ENCODE assay signal across 34 cellular contexts in genomic region chr16:28499854-28500253, GRCh38. TPM values are rescaled to one million over a fixed set of nuclear protein-coding genes. Genes with fewer than 3 reads are reported as not detected.
DNase-seq lines count a peak whose midpoint lies in the region; ATAC-seq lines count a peak whose summit lies in the region.
"Had no signal": no experiment of that assay in that cellular context is flagged by ENCODE, and none has a peak within 500 bp of the region (broad histone marks: within the 10 kb centered on the region; RNA-seq: fewer than 3 reads in every experiment).

No MANE protein-coding gene starts in this region.

- H3K4me3 Mint-ChIP-seq in activated CD4-positive, alpha-beta memory T cell treated with anti-CD3 and anti-CD28 coated beads, Interleukin-2, amount 10 ng/mL, durations not matched to agents 7 days and 5 days = no peak overlapping the region
- H3K4me3 Mint-ChIP-seq: activated naive CD4-positive, alpha-beta T cell treated with anti-CD3 and anti-CD28 coated beads, Interleukin-2, amount 50 U/mL, for 24 hours; activated T-helper 1 cell treated with anti-CD3 and anti-CD28 coated beads, Interleukin-12 subunit alpha, Interleukin-12 subunit beta, Interleukin-2, Interleukin-4 antibody, amounts not matched to agents 30 ng/mL and 10 ng/mL and 1 ng/mL, durations not matched to agents 14 hours and 24 hours and 36 hours; mesothelial cell of epicardium; T-helper 1 cell treated with Interleukin-12 subunit alpha and Interleukin-12 subunit beta and Interleukin-4 antibody, amounts not matched to agents 30 μg/mL and 1 μg/mL, for 36 hours had no signal

- no peaks in the 10 kb centered on the region for H3K36me3 ChIP-seq in NT2/D1 (ENCODE audit: insufficient read depth, insufficient read length, low read length)
- H3K36me3 ChIP-seq: esophagus squamous epithelium, ovary, upper lobe of left lung had no signal

- H3K4me1 ChIP-seq in NT2/D1 (ENCODE audit: insufficient read depth, insufficient read length) = peaks cover 9% of the 10 kb centered on the region
- H3K4me1 ChIP-seq: foreskin keratinocyte had no signal

- no peak overlapping the region for H3K4me3 ChIP-seq in NT2/D1 (ENCODE audit: insufficient read length, low read depth)
- H3K4me3 ChIP-seq: esophagus squamous epithelium, heart left ventricle, ovary, upper lobe of left lung had no signal

- intact Hi-C loops in Right ventricle myocardium inferior (cut with DNase I) = loop anchor here (10.0 kb wide), 2 partner anchors 55 to 345 kb away; partner anchors contain the start of genes SGF29 and TUFM
- intact Hi-C loops in Right ventricle myocardium superior (cut with DNase I) = no loop called here

- DNase-seq in Right ventricle myocardium inferior (ENCODE audit: missing footprints) (peak; percentile 14), Right ventricle myocardium superior (no peak), NT2/D1 (ENCODE audit: low read depth, low spot score) (no peak), kidney glomerular epithelial cell (lab: John Stamatoyannopoulos, UW) (peak; percentile 6), RKO (ENCODE audit: low spot score) (no peak), CD1c-positive myeloid dendritic cell (ENCODE audit: extremely low spot score) (no peak), NCI-H1930 (lab: John Stamatoyannopoulos, UW) (no peak)
- DNase-seq in activated CD4-positive, alpha-beta memory T cell treated with anti-CD3 and anti-CD28 coated beads, Interleukin-2, amount 10 ng/mL, durations not matched to agents 7 days and 5 days = no peak
- DNase-seq: activated CD4-positive, alpha-beta T cell treated with anti-CD3 and anti-CD28 coated beads, Interleukin-2, amount 50 U/mL, for 4 hours; activated CD8-positive, alpha-beta memory T cell treated with anti-CD3 and anti-CD28 coated beads, Interleukin-2, amount 50 U/mL, for 48 hours; Caco-2; DMS79 treated with DMSO at 0.1 percent for 48 hours; esophagus squamous epithelium; foreskin keratinocyte; GDM1; heart left ventricle; Kasumi-1; kidney; NCI-H1436; NCI-H2107; NCI-H748 treated with DMSO at 0.1 percent for 48 hours; ovary; stimulated activated CD4-positive, alpha-beta T cell treated with anti-CD3 and anti-CD28 coated beads, Interleukin-15, amount 100 ng/mL, for 24 hours; stimulated activated CD4-positive, alpha-beta T cell treated with anti-CD3 and anti-CD28 coated beads, Interleukin-4, amount 100 ng/mL, for 4 hours; upper lobe of left lung had no signal

- no peaks in the 10 kb centered on the region for H3K9me3 ChIP-seq in NT2/D1 (ENCODE audit: insufficient read depth, low read length)
- H3K9me3 ChIP-seq: Caco-2, esophagus squamous epithelium, heart left ventricle, ovary, upper lobe of left lung had no signal

- H3K36me3 Mint-ChIP-seq in activated CD4-positive, alpha-beta memory T cell treated with anti-CD3 and anti-CD28 coated beads, Interleukin-2, amount 10 ng/mL, durations not matched to agents 7 days and 5 days (ENCODE audit: low read depth) = peaks cover 38% of the 10 kb centered on the region
- H3K36me3 Mint-ChIP-seq: activated naive CD4-positive, alpha-beta T cell treated with anti-CD3 and anti-CD28 coated beads, Interleukin-2, amount 50 U/mL, for 24 hours; mesothelial cell of epicardium had no signal

- H3K27ac Mint-ChIP-seq in activated CD4-positive, alpha-beta memory T cell treated with anti-CD3 and anti-CD28 coated beads, Interleukin-2, amount 10 ng/mL, durations not matched to agents 7 days and 5 days = no peak overlapping the region
- H3K27ac Mint-ChIP-seq: activated naive CD4-positive, alpha-beta T cell treated with anti-CD3 and anti-CD28 coated beads, Interleukin-2, amount 50 U/mL, for 24 hours; activated T-helper 1 cell treated with anti-CD3 and anti-CD28 coated beads, Interleukin-12 subunit alpha, Interleukin-12 subunit beta, Interleukin-2, Interleukin-4 antibody, amounts not matched to agents 30 ng/mL and 10 ng/mL and 1 ng/mL, durations not matched to agents 14 hours and 24 hours and 36 hours; mesothelial cell of epicardium had no signal

- POLR2A ChIA-PET in activated CD4-positive, alpha-beta memory T cell treated with anti-CD3 and anti-CD28 coated beads, Interleukin-2, amount 10 ng/mL, durations not matched to agents 7 days and 5 days (lab: Charles Lee) = interaction anchor here (1.3 kb wide), 1 partner anchor 21 kb away, joined by 3 read pairs; no protein-coding TSS in a partner anchor

- ATAC-seq in Right ventricle myocardium inferior (no peak), Right ventricle myocardium superior (ENCODE audit: poor library complexity) (no peak)
- ATAC-seq: activated CD4-positive, CD25-positive, alpha-beta regulatory T cell treated with anti-CD3 and anti-CD28 coated beads, Interleukin-2, amount 50 U/mL, for 24 hours; foreskin keratinocyte; heart left ventricle had no signal

- no peaks in the 10 kb centered on the region for H3K9me3 Mint-ChIP-seq in activated CD4-positive, alpha-beta memory T cell treated with anti-CD3 and anti-CD28 coated beads, Interleukin-2, amount 10 ng/mL, durations not matched to agents 7 days and 5 days
- H3K9me3 Mint-ChIP-seq: activated naive CD4-positive, alpha-beta T cell treated with anti-CD3 and anti-CD28 coated beads, Interleukin-2, amount 50 U/mL, for 24 hours; activated T-helper 1 cell treated with anti-CD3 and anti-CD28 coated beads, Interleukin-12 subunit alpha, Interleukin-12 subunit beta, Interleukin-2, Interleukin-4 antibody, amounts not matched to agents 30 ng/mL and 10 ng/mL and 1 ng/mL, durations not matched to agents 14 hours and 24 hours and 36 hours; mesothelial cell of epicardium; T-helper 1 cell treated with Interleukin-12 subunit alpha and Interleukin-12 subunit beta and Interleukin-4 antibody, amounts not matched to agents 30 μg/mL and 1 μg/mL, for 36 hours had no signal

- peak overlapping the region; percentile 29 for H3K9ac ChIP-seq in NT2/D1 (ENCODE audit: insufficient read length, low read depth)

- CTCF ChIA-PET in activated CD4-positive, alpha-beta memory T cell treated with anti-CD3 and anti-CD28 coated beads, Interleukin-2, amount 10 ng/mL, durations not matched to agents 7 days and 5 days (lab: Charles Lee) = no interaction called here

- H3K27me3 ChIP-seq in NT2/D1 (ENCODE audit: insufficient read depth, insufficient read length) = no peaks in the 10 kb centered on the region
- H3K27me3 ChIP-seq: ovary, upper lobe of left lung had no signal

- no peaks in the 10 kb centered on the region for H3K27me3 Mint-ChIP-seq in activated CD4-positive, alpha-beta memory T cell treated with anti-CD3 and anti-CD28 coated beads, Interleukin-2, amount 10 ng/mL, durations not matched to agents 7 days and 5 days
- H3K27me3 Mint-ChIP-seq: activated naive CD4-positive, alpha-beta T cell treated with anti-CD3 and anti-CD28 coated beads, Interleukin-2, amount 50 U/mL, for 24 hours had no signal

- peaks cover 34% of the 10 kb centered on the region for H3K4me1 Mint-ChIP-seq in activated CD4-positive, alpha-beta memory T cell treated with anti-CD3 and anti-CD28 coated beads, Interleukin-2, amount 10 ng/mL, durations not matched to agents 7 days and 5 days
- H3K4me1 Mint-ChIP-seq: mesothelial cell of epicardium had no signal

RNA-seq across cellular contexts. Expression of gene APOBR, which starts 5.4 kb away (rescaled TPM):
- 0.51 TPM for total RNA-seq in Right ventricle myocardium inferior
- total RNA-seq in Right ventricle myocardium superior = 0.48 TPM
- 10 to 100 TPM; 20.9 TPM for total RNA-seq in activated CD4-positive, alpha-beta memory T cell treated with anti-CD3 and anti-CD28 coated beads, Interleukin-2, amount 10 ng/mL, durations not matched to agents 7 days and 5 days
- total RNA-seq: A673, bronchial epithelial cell, foreskin keratinocyte, mesothelial cell of epicardium had no signal

RNA-seq across cellular contexts. Expression of gene IL27, which starts 6.8 kb away (rescaled TPM):
- total RNA-seq in Right ventricle myocardium inferior (not detected), Right ventricle myocardium superior (not detected)
- not detected for total RNA-seq in activated CD4-positive, alpha-beta memory T cell treated with anti-CD3 and anti-CD28 coated beads, Interleukin-2, amount 10 ng/mL, durations not matched to agents 7 days and 5 days
- total RNA-seq: A673; activated T-helper 1 cell treated with anti-CD3 and anti-CD28 coated beads, Interleukin-12 subunit alpha, Interleukin-12 subunit beta, Interleukin-2, Interleukin-4 antibody, amounts not matched to agents 30 ng/mL and 10 ng/mL and 1 ng/mL, durations not matched to agents 14 hours and 24 hours and 36 hours; bronchial epithelial cell; esophagus squamous epithelium; foreskin keratinocyte; lower leg skin; mesothelial cell of epicardium; ovary; subcutaneous adipose tissue had no signal

RNA-seq across cellular contexts. Expression of gene CLN3, which starts 8.0 kb away (rescaled TPM):
- total RNA-seq in Right ventricle myocardium inferior (14.8 TPM), Right ventricle myocardium superior (11.5 TPM)
- 10 to 100 TPM; 42.9 to 45.4 TPM for total RNA-seq in activated CD4-positive, alpha-beta memory T cell treated with anti-CD3 and anti-CD28 coated beads, Interleukin-2, amount 10 ng/mL, durations not matched to agents 7 days and 5 days

RNA-seq across cellular contexts. Expression of gene NPIPB7, which starts 27.7 kb away (rescaled TPM):
- total RNA-seq in Right ventricle myocardium inferior = not detected
- total RNA-seq in Right ventricle myocardium superior = not detected
- total RNA-seq in activated CD4-positive, alpha-beta memory T cell treated with anti-CD3 and anti-CD28 coated beads, Interleukin-2, amount 10 ng/mL, durations not matched to agents 7 days and 5 days = under 1 TPM in 1 of 2 experiments, not detected in 1; 0.25 TPM
- total RNA-seq: A673; activated T-helper 1 cell treated with anti-CD3 and anti-CD28 coated beads, Interleukin-12 subunit alpha, Interleukin-12 subunit beta, Interleukin-2, Interleukin-4 antibody, amounts not matched to agents 30 ng/mL and 10 ng/mL and 1 ng/mL, durations not matched to agents 14 hours and 24 hours and 36 hours; bronchial epithelial cell; Caco-2; esophagus squamous epithelium; foreskin keratinocyte; heart left ventricle; kidney; subcutaneous adipose tissue had no signal

RNA-seq across cellular contexts. Expression of gene NUPR1, which starts 38.9 kb away (rescaled TPM):
- total RNA-seq in Right ventricle myocardium inferior (49.6 TPM), Right ventricle myocardium superior (47.3 TPM)
- total RNA-seq in activated CD4-positive, alpha-beta memory T cell treated with anti-CD3 and anti-CD28 coated beads, Interleukin-2, amount 10 ng/mL, durations not matched to agents 7 days and 5 days = not detected
- total RNA-seq: activated T-helper 1 cell treated with anti-CD3 and anti-CD28 coated beads, Interleukin-12 subunit alpha, Interleukin-12 subunit beta, Interleukin-2, Interleukin-4 antibody, amounts not matched to agents 30 ng/mL and 10 ng/mL and 1 ng/mL, durations not matched to agents 14 hours and 24 hours and 36 hours had no signal

Comparison
In these comparisons a context has a peak if more than half of its experiments do, and no peak if none do; other contexts are left out.
1. DNase-seq: peak in Right ventricle myocardium inferior (single experiment) and kidney glomerular epithelial cell (single experiment); none in Right ventricle myocardium superior (single experiment), NT2/D1 (single experiment), RKO (single experiment), activated CD4-positive, alpha-beta memory T cell treated with anti-CD3 and anti-CD28 coated beads, Interleukin-2, amount 10 ng/mL, durations not matched to agents 7 days and 5 days (single experiment), CD1c-positive myeloid dendritic cell (single experiment) and NCI-H1930 (0 of 2).
2. RNA of gene APOBR, which starts 5.4 kb away (total RNA-seq): 20.9 TPM in activated CD4-positive, alpha-beta memory T cell treated with anti-CD3 and anti-CD28 coated beads, Interleukin-2, amount 10 ng/mL, durations not matched to agents 7 days and 5 days; 0.51 TPM in Right ventricle myocardium inferior (single experiment) and 0.48 TPM in Right ventricle myocardium superior (single experiment); every median in the first group is over 10 times any median in the second.